22 cellular contexts compared by ENCODE assay signal in genomic region chr1:167291539-167292195, GRCh38.
"Had no signal": no experiment of that assay in that cellular context is flagged by ENCODE, and none has a peak within 500 bp of the region (broad histone marks: within the 10 kb centered on the region; RNA-seq: fewer than 3 reads in every experiment).

No MANE protein-coding gene starts in this region.

- H3K4me3 Mint-ChIP-seq: activated CD4-positive, alpha-beta T cell treated with anti-CD3 and anti-CD28 coated beads, Interleukin-2, amount 10 ng/mL, durations not matched to agents 24 days and 14 days; activated CD8-positive, alpha-beta T cell treated with anti-CD3 and anti-CD28 coated beads, Interleukin-2, amount 10 ng/mL, durations not matched to agents 7 days and 5 days; activated T-helper 17 cell treated with anti-CD3 and anti-CD28 coated beads, Interleukin-2, amount 50 U/mL, for 72 hours; central memory CD8-positive, alpha-beta T cell; naive thymus-derived CD8-positive, alpha-beta T cell; stimulated activated naive B cell treated with anti-CD40 and anti-IgM and Interleukin-4, amounts not matched to agents 10 μg/mL and 1 μg/mL and 100 μg/mL, for 72 hours; type B pancreatic cell had no signal

- DNase-seq: activated CD4-positive, alpha-beta T cell treated with anti-CD3 and anti-CD28 coated beads, Interleukin-2, amount 10 ng/mL, durations not matched to agents 24 days and 14 days; activated CD8-positive, alpha-beta T cell treated with anti-CD3 and anti-CD28 coated beads, Interleukin-2, amount 10 ng/mL, durations not matched to agents 7 days and 5 days; activated T-cell treated with anti-CD3 and anti-CD28 coated beads, Interleukin-2, amount 50 U/mL, for 1 hour; heart left ventricle; islet precursor cell; left cardiac atrium; naive thymus-derived CD8-positive, alpha-beta T cell; retina; sigmoid colon; stimulated activated CD4-positive, alpha-beta T cell treated with anti-CD3 and anti-CD28 coated beads, Interleukin-15, amount 100 ng/mL, for 24 hours; stimulated activated CD8-positive, alpha-beta memory T cell treated with anti-CD3 and anti-CD28 coated beads, Interleukin-4, amount 100 ng/mL, for 48 hours; stimulated activated naive B cell treated with anti-CD40 and anti-IgM and Interleukin-4, amounts not matched to agents 10 μg/mL and 1 μg/mL and 100 μg/mL, for 72 hours; testis had no signal

- H3K4me3 ChIP-seq: ascending aorta, breast epithelium, heart left ventricle, sigmoid colon, smooth muscle cell, testis, vagina had no signal

- H3K27me3 Mint-ChIP-seq: activated CD4-positive, alpha-beta T cell treated with anti-CD3 and anti-CD28 coated beads, Interleukin-2, amount 10 ng/mL, durations not matched to agents 24 days and 14 days; activated T-helper 17 cell treated with anti-CD3 and anti-CD28 coated beads, Interleukin-2, amount 50 U/mL, for 72 hours; central memory CD8-positive, alpha-beta T cell; naive thymus-derived CD8-positive, alpha-beta T cell; progenitor cell of endocrine pancreas; stimulated activated naive B cell treated with anti-CD40 and anti-IgM and Interleukin-4, amounts not matched to agents 10 μg/mL and 1 μg/mL and 100 μg/mL, for 72 hours; type B pancreatic cell had no signal

- H3K9me3 ChIP-seq: ascending aorta, breast epithelium, heart left ventricle, sigmoid colon, testis, vagina had no signal

- ATAC-seq: activated CD8-positive, alpha-beta T cell treated with anti-CD3 and anti-CD28 coated beads, Interleukin-2, amount 10 ng/mL, durations not matched to agents 7 days and 5 days; activated naive CD4-positive, alpha-beta T cell treated with anti-CD3 and anti-CD28 coated beads, Interleukin-2, amount 50 U/mL, for 72 hours; activated T-helper 17 cell treated with anti-CD3 and anti-CD28 coated beads, Interleukin-2, amount 50 U/mL, for 72 hours; heart left ventricle; left cardiac atrium; naive thymus-derived CD8-positive, alpha-beta T cell; stimulated activated naive B cell treated with anti-CD40 and anti-IgM and Interleukin-4, amounts not matched to agents 10 μg/mL and 1 μg/mL and 100 μg/mL, for 72 hours had no signal

- H3K27ac Mint-ChIP-seq: activated CD4-positive, alpha-beta T cell treated with anti-CD3 and anti-CD28 coated beads, Interleukin-2, amount 10 ng/mL, durations not matched to agents 24 days and 14 days; activated CD8-positive, alpha-beta T cell treated with anti-CD3 and anti-CD28 coated beads, Interleukin-2, amount 10 ng/mL, durations not matched to agents 7 days and 5 days; activated naive CD4-positive, alpha-beta T cell treated with anti-CD3 and anti-CD28 coated beads, Interleukin-2, amount 50 U/mL, for 72 hours; activated T-helper 17 cell treated with anti-CD3 and anti-CD28 coated beads, Interleukin-2, amount 50 U/mL, for 72 hours; naive thymus-derived CD8-positive, alpha-beta T cell; progenitor cell of endocrine pancreas; stimulated activated naive B cell treated with anti-CD40 and anti-IgM and Interleukin-4, amounts not matched to agents 10 μg/mL and 1 μg/mL and 100 μg/mL, for 72 hours; type B pancreatic cell had no signal
